30 cellular contexts compared by ENCODE assay signal in genomic region chr20:14197097-14197496, GRCh38.
DNase-seq lines count a peak whose midpoint lies in the region; ATAC-seq, FAIRE-seq and TF ChIP-seq lines count a peak whose summit lies in the region.
"Had no signal": no experiment of that assay in that cellular context is flagged by ENCODE, and none has a peak within 500 bp of the region (broad histone marks: within the 10 kb centered on the region; RNA-seq: fewer than 3 reads in every experiment).

No MANE protein-coding gene starts in this region.

- dilution Hi-C loops in IMR-90 (cut with HindIII; ENCODE audit: low sequenced_read_pairs, unreplicated experiment), result no loop called here

- no peak overlapping the region for H2BK15ac ChIP-seq in IMR-90 (ENCODE audit: low read depth, low read length)
- H2BK15ac ChIP-seq in mesenchymal stem cell (ENCODE audit: low read depth, poor library complexity, severe bottlenecking), result no peak overlapping the region

- H3K4me3 Mint-ChIP-seq in activated CD4-positive, alpha-beta T cell treated with anti-CD3 and anti-CD28 coated beads for 36 hours, result no peak overlapping the region
- H3K4me3 Mint-ChIP-seq: B cell; central memory CD8-positive, alpha-beta T cell; neural crest cell had no signal

- H3K4ac ChIP-seq in IMR-90 (ENCODE audit: low read depth, low read length), result no peak overlapping the region
- no peak overlapping the region for H3K4ac ChIP-seq in mesenchymal stem cell (ENCODE audit: low read depth in 1 of 2, low read length in 2 of 2)

- no TSS peak for BruUV-seq in IMR-90 (replicated peaks; lab: Mats Ljungman, UMichigan)

- H3K27ac Mint-ChIP-seq in activated CD4-positive, alpha-beta T cell treated with anti-CD3 and anti-CD28 coated beads for 36 hours, result no peak overlapping the region
- H3K27ac Mint-ChIP-seq: B cell had no signal

- peaks cover 5% of the 10 kb centered on the region for H3K9me3 Mint-ChIP-seq in activated CD4-positive, alpha-beta T cell treated with anti-CD3 and anti-CD28 coated beads for 36 hours (ENCODE audit: low read depth)

- H2BK5ac ChIP-seq in IMR-90 (ENCODE audit: low read depth, low read length, poor library complexity, severe bottlenecking) (no peak overlapping the region), mesenchymal stem cell (ENCODE audit: low read depth, low read length, poor library complexity, severe bottlenecking) (no peak overlapping the region)

- H4K20me1 ChIP-seq in IMR-90 (ENCODE audit: insufficient read depth, low read length), result no peaks in the 10 kb centered on the region

- TF ChIP-seq EP300 in ovary (IDR thresholded peaks at IDR 0.05), result no peak

- DNase-seq in AG20443 (ENCODE audit: low spot score) (peak; percentile 63), IMR-90 (peak; percentile 64), cardiac fibroblast (ENCODE audit: low read depth in 2 of 2) (peak; percentile 11 to 39), mesenchymal stem cell (peak; percentile 25), ovary (no peak), GM12891 (ENCODE audit: insufficient read length, low spot score) (no peak)
- DNase-seq in activated CD4-positive, alpha-beta T cell treated with anti-CD3 and anti-CD28 coated beads for 36 hours, result no peak
- DNase-seq: activated CD4-positive, alpha-beta T cell treated with anti-CD3 and anti-CD28 coated beads for 1 hour; activated CD8-positive, alpha-beta memory T cell treated with anti-CD3 and anti-CD28 coated beads for 24 hours; activated T-cell treated with anti-CD3 and anti-CD28 coated beads, Interleukin-2, amount 50 U/mL, for 1 hour; amygdala; DMS53; effector CD4-positive, alpha-beta T cell; GF-D8; GOT3; Karpas-422; lower lobe of right lung; NCI-H1694; NCI-H524 treated with DMSO at 0.1 percent for 48 hours; SJCRH30; stimulated activated CD4-positive, alpha-beta T cell treated with anti-CD3 and anti-CD28 coated beads, Interleukin-15, amount 100 ng/mL, for 24 hours; stimulated activated naive CD8-positive, alpha-beta T cell treated with anti-CD3 and anti-CD28 coated beads, Interleukin-15, Interleukin-2, amounts not matched to agents 100 U/mL and 50 U/mL, for 24 hours; thyroid gland had no signal

- H3K36me3 ChIP-seq in IMR-90 (ENCODE audit: control insufficient read depth, insufficient read depth, low read length) (no peaks in the 10 kb centered on the region), mesenchymal stem cell (ENCODE audit: control insufficient read depth in 1 of 2, insufficient read depth in 2 of 2, low read depth in 1 of 2, low read length in 2 of 2) (no peaks in the 10 kb centered on the region), ovary (no peaks in the 10 kb centered on the region)
- H3K36me3 ChIP-seq: lower lobe of right lung, SJCRH30, thyroid gland had no signal

- TF ChIP-seq CTCF in IMR-90 (conservative IDR thresholded peaks at IDR 0.05; ENCODE audit: low read depth, low read length) (no peak), cardiac fibroblast (IDR thresholded peaks at IDR 0.05; ENCODE audit: low read depth, low read length) (no peak), ovary (IDR thresholded peaks at IDR 0.05) (no peak)

- WGBS in IMR-90 (ENCODE audit: extremely low coverage in 2 of 2, insufficient read length in 1 of 2), 2 experiments, result no CpG with 5 or more reads among the region's 1 CpG
- WGBS in mesenchymal stem cell, result no CpG with 5 or more reads among the region's 1 CpG
- WGBS in ovary, 3 donors, result 8 to 17% (median 16%) methylated on average over 1 of the region's 1 CpG

- in situ Hi-C loops in IMR-90 (cut with MboI; ENCODE audit: low sequenced_read_pairs), result no loop called here

- H3K18ac ChIP-seq in IMR-90 (ENCODE audit: low read depth, low read length) (no peak overlapping the region), mesenchymal stem cell (ENCODE audit: low read depth in 1 of 2, low read length in 2 of 2) (no peak overlapping the region)

- peak; percentile 72 for ATAC-seq in IMR-90 (ENCODE audit: low read depth)
- ATAC-seq in HG03135 (IDR thresholded peaks at IDR 0.05; ENCODE audit: unreplicated experiment), result no peak
- no peak for ATAC-seq in activated CD4-positive, alpha-beta T cell treated with anti-CD3 and anti-CD28 coated beads for 36 hours
- ATAC-seq: lower lobe of right lung; Panc1; sciatic nerve; stimulated activated naive CD8-positive, alpha-beta T cell treated with anti-CD3 and anti-CD28 coated beads, Interleukin-15, Interleukin-2, amounts not matched to agents 100 U/mL and 50 U/mL, for 24 hours had no signal

- H4K8ac ChIP-seq in IMR-90 (ENCODE audit: low read depth in 2 of 2, low read length in 2 of 2) (no peak overlapping the region), mesenchymal stem cell (ENCODE audit: low read length) (no peak overlapping the region)

- POLR2A ChIA-PET in IMR-90 (lab: Charles Lee; ENCODE audit: unreplicated experiment), result no interaction called here
- POLR2A ChIA-PET in activated CD4-positive, alpha-beta T cell treated with anti-CD3 and anti-CD28 coated beads for 36 hours (lab: Charles Lee), result no interaction called here

- H3K27me3 ChIP-seq in IMR-90 (ENCODE audit: control insufficient read depth, insufficient read depth, low read length), result no peaks in the 10 kb centered on the region
- no peaks in the 10 kb centered on the region for H3K27me3 ChIP-seq in mesenchymal stem cell (ENCODE audit: control insufficient read depth in 1 of 2, insufficient read depth in 1 of 2, low read length in 2 of 2)
- no peaks in the 10 kb centered on the region for H3K27me3 ChIP-seq in ovary
- H3K27me3 ChIP-seq: SJCRH30, thyroid gland had no signal

- H4K5ac ChIP-seq in IMR-90 (ENCODE audit: low read depth, low read length), result no peak overlapping the region

- H4K91ac ChIP-seq in IMR-90 (ENCODE audit: insufficient read depth, low read depth, low read length) (no peak overlapping the region), mesenchymal stem cell (ENCODE audit: low read length) (no peak overlapping the region)

- intact Hi-C loops in IMR-90 (cut with micrococcal nuclease), result no loop called here
- intact Hi-C loops in ovary (cut with DNase I), result no loop called here
- intact Hi-C loops in activated CD4-positive, alpha-beta T cell treated with anti-CD3 and anti-CD28 coated beads for 36 hours (cut with DNase I, micrococcal nuclease), result no loop called here

- H3K79me1 ChIP-seq in IMR-90 (ENCODE audit: low read depth in 1 of 2, low read length in 2 of 2), result no peaks in the 10 kb centered on the region
- H3K79me1 ChIP-seq in mesenchymal stem cell (replicated peaks; ENCODE audit: low read length, poor library complexity, severe bottlenecking), result no peaks in the 10 kb centered on the region

- H3K9ac ChIP-seq in IMR-90 (ENCODE audit: low read depth, low read length), result no peak overlapping the region
- H3K9ac ChIP-seq in mesenchymal stem cell (ENCODE audit: low read length), result no peak overlapping the region

- H3K9me3 ChIP-seq in IMR-90 (ENCODE audit: control insufficient read depth, insufficient read depth, low read length) (no peaks in the 10 kb centered on the region), mesenchymal stem cell (ENCODE audit: control insufficient read depth, low read length) (no peaks in the 10 kb centered on the region), ovary (no peaks in the 10 kb centered on the region)
- H3K9me3 ChIP-seq: lower lobe of right lung, SJCRH30, thyroid gland had no signal

- H3K27me3 Mint-ChIP-seq in activated CD4-positive, alpha-beta T cell treated with anti-CD3 and anti-CD28 coated beads for 36 hours, result no peaks in the 10 kb centered on the region
- H3K27me3 Mint-ChIP-seq: central memory CD8-positive, alpha-beta T cell had no signal

- H3K14ac ChIP-seq in IMR-90 (replicated peaks; ENCODE audit: low read depth, low read length), result no peak overlapping the region
- no peak overlapping the region for H3K14ac ChIP-seq in mesenchymal stem cell (ENCODE audit: low read length in 2 of 2)

- H2AFZ ChIP-seq in IMR-90 (replicated peaks; ENCODE audit: low read length, poor library complexity) (no peak overlapping the region), mesenchymal stem cell (ENCODE audit: low read depth, low read length) (no peak overlapping the region)

- H3K4me3 ChIP-seq in IMR-90 (ENCODE audit: insufficient read depth, low read depth, low read length), result no peak overlapping the region
- no peak overlapping the region for H3K4me3 ChIP-seq in cardiac fibroblast (replicated peaks in 1 of 2; ENCODE audit: low read depth in 2 of 2, low read length in 2 of 2)
- no peak overlapping the region for H3K4me3 ChIP-seq in mesenchymal stem cell (ENCODE audit: insufficient read depth in 1 of 2, low read depth in 1 of 2, low read length in 2 of 2)
- no peak overlapping the region for H3K4me3 ChIP-seq in ovary
- H3K4me3 ChIP-seq: lower lobe of right lung, SJCRH30, thyroid gland had no signal

- no peak for TF ChIP-seq POLR2A in IMR-90 (IDR thresholded peaks at IDR 0.05; ENCODE audit: low read depth, low read length)
- no peak for TF ChIP-seq POLR2A in ovary (IDR thresholded peaks at IDR 0.05)
- no peak for TF ChIP-seq POLR2A in GM12891 (IDR thresholded peaks at IDR 0.05; ENCODE audit: low read depth, low read length)

- H3K4me2 ChIP-seq in IMR-90 (ENCODE audit: low read depth, low read length) (no peak overlapping the region), mesenchymal stem cell (ENCODE audit: low read length, poor library complexity, severe bottlenecking) (no peak overlapping the region)

- no peak for TF ChIP-seq RAD21 in IMR-90 (IDR thresholded peaks at IDR 0.05; ENCODE audit: low read length)

- H3K4me1 Mint-ChIP-seq in activated CD4-positive, alpha-beta T cell treated with anti-CD3 and anti-CD28 coated beads for 36 hours, result no peaks in the 10 kb centered on the region
- H3K4me1 Mint-ChIP-seq: B cell; central memory CD8-positive, alpha-beta T cell had no signal

- CTCF ChIA-PET in IMR-90 (lab: Yijun Ruan, JAX), result no interaction called here
- CTCF ChIA-PET in activated CD4-positive, alpha-beta T cell treated with anti-CD3 and anti-CD28 coated beads for 36 hours (lab: Charles Lee), result no interaction called here

- H2AK9ac ChIP-seq in IMR-90 (replicated peaks; ENCODE audit: low read depth, low read length, poor library complexity), result no peak overlapping the region

- no peaks in the 10 kb centered on the region for H3K36me3 Mint-ChIP-seq in activated CD4-positive, alpha-beta T cell treated with anti-CD3 and anti-CD28 coated beads for 36 hours (ENCODE audit: low read depth)

- H3K27ac ChIP-seq in IMR-90 (ENCODE audit: insufficient read depth, low read length) (no peak overlapping the region), mesenchymal stem cell (ENCODE audit: low read length, poor library complexity, severe bottlenecking) (no peak overlapping the region), ovary (no peak overlapping the region)
- H3K27ac ChIP-seq: lower lobe of right lung, SJCRH30, thyroid gland had no signal

- FAIRE-seq in GM12891 (lab: Jason Lieb, UNC), result no peak
- FAIRE-seq: keratinocyte had no signal

- H2BK120ac ChIP-seq in IMR-90 (ENCODE audit: low read depth, low read length) (no peak overlapping the region), mesenchymal stem cell (ENCODE audit: low read depth, low read length) (no peak overlapping the region)

- no peak overlapping the region for H2AK5ac ChIP-seq in IMR-90 (ENCODE audit: low read depth, low read length)
- H2AK5ac ChIP-seq in mesenchymal stem cell (ENCODE audit: low read length, severe bottlenecking), result no peak overlapping the region

- no peak overlapping the region for H3K56ac ChIP-seq in IMR-90 (ENCODE audit: extremely low read depth, insufficient read depth, low read length)

- H3K4me1 ChIP-seq in IMR-90 (ENCODE audit: control insufficient read depth, insufficient read depth, low read length), result no peaks in the 10 kb centered on the region; the same call in 1 of the 2 replicates
- no peaks in the 10 kb centered on the region for H3K4me1 ChIP-seq in mesenchymal stem cell (ENCODE audit: control insufficient read depth, insufficient read depth, low read depth, low read length)
- no peaks in the 10 kb centered on the region for H3K4me1 ChIP-seq in ovary (ENCODE audit: insufficient read depth)
- H3K4me1 ChIP-seq: lower lobe of right lung, SJCRH30, thyroid gland had no signal

- no peak overlapping the region for H2BK12ac ChIP-seq in mesenchymal stem cell (ENCODE audit: low read length in 2 of 2)

- H3K23ac ChIP-seq in IMR-90 (ENCODE audit: low read depth, low read length) (no peak overlapping the region), mesenchymal stem cell (ENCODE audit: low read length in 2 of 2) (no peak overlapping the region)

- H2BK20ac ChIP-seq in IMR-90 (ENCODE audit: low read depth, low read length), result no peak overlapping the region

- H3K9me1 ChIP-seq in IMR-90 (ENCODE audit: insufficient read depth, low read length), result no peaks in the 10 kb centered on the region

Comparison
In these comparisons a context has a peak if more than half of its experiments do, and no peak if none do; other contexts are left out.
1. DNase-seq: peak in AG20443 (single experiment), IMR-90 (single experiment), cardiac fibroblast (2 of 2) and mesenchymal stem cell (single experiment); none in ovary (0 of 5), GM12891 (single experiment) and activated CD4-positive, alpha-beta T cell treated with anti-CD3 and anti-CD28 coated beads for 36 hours (single experiment).